In genomic region chr10:5292196-5292735, GRCh38 we compare ENCODE assay signal across 10 cellular contexts.
DNase-seq lines count a peak whose midpoint lies in the region; ATAC-seq, FAIRE-seq and TF ChIP-seq lines count a peak whose summit lies in the region.
"Had no signal": no experiment of that assay in that cellular context is flagged by ENCODE, and none has a peak within 500 bp of the region (broad histone marks: within the 10 kb centered on the region; RNA-seq: fewer than 3 reads in every experiment).

No MANE protein-coding gene starts in this region.

- no peak overlapping the region for H3K4me3 ChIP-seq in mammary epithelial cell (replicated peaks in 1 of 3; ENCODE audit: insufficient read depth in 1 of 3, low read depth in 2 of 3, low read length in 3 of 3)
- no peak overlapping the region for H3K4me3 ChIP-seq in neural progenitor cell
- H3K4me3 ChIP-seq in WERI-Rb-1 (ENCODE audit: low read depth, low read length): no peak overlapping the region
- H3K4me3 ChIP-seq: GM12878, thoracic aorta had no signal

- H3K27me3 Mint-ChIP-seq in neural progenitor cell (ENCODE audit: insufficient read depth, low read depth): no peaks in the 10 kb centered on the region

- CTCF ChIA-PET in mammary epithelial cell (lab: Charles Lee; ENCODE audit: low non-redundant PET): no interaction called here

- peak; percentile 77 for DNase-seq in SHP77 (lab: John Stamatoyannopoulos, UW)
- DNase-seq in mammary epithelial cell: no peak
- no peak for DNase-seq in neural progenitor cell (ENCODE audit: low spot score)
- DNase-seq in H54 (ENCODE audit: insufficient read length, low spot score): no peak
- no peak for DNase-seq in WERI-Rb-1

- H3K9me3 Mint-ChIP-seq in neural progenitor cell: no peaks in the 10 kb centered on the region

- H3K36me3 Mint-ChIP-seq in neural progenitor cell: no peaks in the 10 kb centered on the region

- H3K36me3 ChIP-seq in mammary epithelial cell (ENCODE audit: insufficient read depth, low read length): no peaks in the 10 kb centered on the region
- no peaks in the 10 kb centered on the region for H3K36me3 ChIP-seq in neural progenitor cell
- H3K36me3 ChIP-seq in WERI-Rb-1: no peaks in the 10 kb centered on the region
- H3K36me3 ChIP-seq: thoracic aorta had no signal

- H3K79me2 ChIP-seq in mammary epithelial cell (ENCODE audit: insufficient read depth, low read length) (no peaks in the 10 kb centered on the region), neural progenitor cell (ENCODE audit: low read depth) (no peaks in the 10 kb centered on the region)

- H4K20me1 ChIP-seq in mammary epithelial cell (ENCODE audit: insufficient read depth, low read length) (no peaks in the 10 kb centered on the region), neural progenitor cell (ENCODE audit: low read depth) (no peaks in the 10 kb centered on the region)

- FAIRE-seq in H54 (lab: Jason Lieb, UNC): no peak
- FAIRE-seq: GM12878 had no signal

- H3K27ac ChIP-seq in mammary epithelial cell (ENCODE audit: insufficient read depth, low read depth, low read length) (peak overlapping the region; percentile 95), neural progenitor cell (no peak overlapping the region), WERI-Rb-1 (no peak overlapping the region)

- H3K4me1 ChIP-seq in mammary epithelial cell (ENCODE audit: insufficient read depth, low read length) (peaks cover 24% of the 10 kb centered on the region), neural progenitor cell (peaks cover 16% of the 10 kb centered on the region)

- intact Hi-C loops in mammary epithelial cell (cut with micrococcal nuclease): no loop called here

- in situ Hi-C loops in mammary epithelial cell (cut with MboI; ENCODE audit: low sequenced_read_pairs in 2 of 2): loop anchor here in 1 of 2 donors (25.0 kb wide), 1 partner anchor 320 kb away; no protein-coding TSS in a partner anchor

- H3K27me3 ChIP-seq in mammary epithelial cell (ENCODE audit: insufficient read depth, low read length) (no peaks in the 10 kb centered on the region), neural progenitor cell (no peaks in the 10 kb centered on the region), WERI-Rb-1 (ENCODE audit: insufficient read depth, low read depth, severe bottlenecking) (peaks cover 10% of the 10 kb centered on the region)

- dilution Hi-C loops in mammary epithelial cell (cut with HindIII; ENCODE audit: low sequenced_read_pairs): no loop called here

- no peak overlapping the region for H3K4me3 Mint-ChIP-seq in neural progenitor cell

- peak overlapping the region; percentile 59 for H3K27ac Mint-ChIP-seq in neural progenitor cell

- H3K4me1 Mint-ChIP-seq in neural progenitor cell: peaks cover 26% of the 10 kb centered on the region

- BruUV-seq in mammary epithelial cell (replicated peaks; lab: Mats Ljungman, UMichigan): TSS peak; percentile 98

- H2AFZ ChIP-seq in mammary epithelial cell (ENCODE audit: low read depth, low read length): peak overlapping the region; percentile 87
- H2AFZ ChIP-seq in neural progenitor cell (replicated peaks): no peak overlapping the region

- no peaks in the 10 kb centered on the region for H3F3A ChIP-seq in neural progenitor cell (ENCODE audit: low read depth)

- H3K4me2 ChIP-seq in mammary epithelial cell (ENCODE audit: insufficient read depth, low read depth, low read length) (peak overlapping the region; percentile 58), neural progenitor cell (no peak overlapping the region)

- TF ChIP-seq CTCF in mammary epithelial cell (conservative IDR thresholded peaks at IDR 0.05 in 1 of 2, IDR thresholded peaks at IDR 0.05 in 1 of 2; ENCODE audit: extremely low read depth in 1 of 2, insufficient read depth in 1 of 2, low read depth in 1 of 2, low read length in 2 of 2) (no peak), neural progenitor cell (IDR thresholded peaks at IDR 0.05) (no peak), WERI-Rb-1 (IDR thresholded peaks at IDR 0.05; ENCODE audit: low read depth, low read length) (no peak)

- no peaks in the 10 kb centered on the region for H3K9me3 ChIP-seq in mammary epithelial cell (replicated peaks; ENCODE audit: insufficient read depth, low read length)
- H3K9me3 ChIP-seq in neural progenitor cell (ENCODE audit: low read depth): no peaks in the 10 kb centered on the region
- no peaks in the 10 kb centered on the region for H3K9me3 ChIP-seq in WERI-Rb-1 (ENCODE audit: severe bottlenecking)
- H3K9me3 ChIP-seq: thoracic aorta had no signal

- peak overlapping the region; percentile 35 for H3K9ac ChIP-seq in mammary epithelial cell (ENCODE audit: insufficient read depth, low read length)
- no peak overlapping the region for H3K9ac ChIP-seq in neural progenitor cell

- ATAC-seq in GM21619 (IDR thresholded peaks at IDR 0.05; ENCODE audit: unreplicated experiment) (peak; percentile 10), HG02840 (IDR thresholded peaks at IDR 0.05; ENCODE audit: low FRiP score, unreplicated experiment) (no peak), HG03342 (IDR thresholded peaks at IDR 0.05; ENCODE audit: unreplicated experiment) (no peak)

- 87% methylated on average over 5 of the region's 7 CpGs for WGBS in mammary epithelial cell (ENCODE audit: low coverage, missing lambda C conversion rate)

- no peak for TF ChIP-seq POLR2A in H54 (IDR thresholded peaks at IDR 0.05; ENCODE audit: low read depth, low read length)

Comparison
In these comparisons a context has a peak if more than half of its experiments do, and no peak if none do; other contexts are left out.
1. DNase-seq: peak in SHP77 (2 of 2); none in mammary epithelial cell (single experiment), neural progenitor cell (single experiment), H54 (single experiment) and WERI-Rb-1 (single experiment).